In the genomic region with DNA sequence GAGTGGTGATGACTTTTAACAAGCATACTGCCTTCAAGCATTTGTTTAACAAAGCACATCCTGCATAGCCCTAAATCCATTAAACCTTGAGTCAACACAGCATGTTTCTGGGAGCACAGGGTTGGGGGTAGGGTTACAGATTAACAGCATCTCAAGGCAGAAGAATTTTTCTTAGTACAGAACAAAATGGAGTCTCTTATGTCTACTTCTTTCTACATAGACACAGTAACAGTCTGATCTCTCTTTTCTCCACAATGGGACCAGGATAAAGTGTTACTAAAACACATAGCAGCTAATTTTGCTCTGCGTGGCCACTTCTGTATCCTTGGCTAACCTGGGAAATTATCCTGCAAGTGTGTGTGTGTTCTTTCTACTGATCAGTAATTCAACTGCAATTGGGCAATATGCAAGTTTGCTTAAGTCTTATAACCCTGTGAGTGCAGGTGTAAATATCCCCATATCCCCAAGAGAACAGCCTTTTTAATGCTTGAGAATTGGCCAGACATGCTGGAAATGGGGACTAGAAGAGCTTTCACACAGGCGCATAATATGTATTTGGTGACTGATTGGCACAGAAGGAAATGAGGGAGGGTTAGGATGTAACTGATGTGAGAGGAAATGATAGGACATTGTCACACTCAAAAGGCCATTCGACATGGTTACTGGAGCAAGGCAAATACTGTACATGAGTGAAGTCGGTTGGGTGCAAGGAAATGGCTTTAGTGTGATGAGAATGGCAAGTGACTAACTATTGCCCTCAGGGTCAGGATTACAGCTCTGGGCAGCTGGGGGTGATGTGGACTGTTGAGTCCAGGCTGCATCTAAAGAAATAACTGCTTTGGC, we compare ENCODE assay signal across 1 cellular context.
TF ChIP-seq lines count a peak whose summit lies in the region.

No MANE protein-coding gene starts in this region.

TF ChIP-seq in H1, 55 proteins besides CTCF, POLR2A, EP300 and RAD21:
- no peak for TF ChIP-seq HDAC6 (IDR thresholded peaks at IDR 0.05; ENCODE audit: low read depth, low read length)
- TF ChIP-seq TAF1 (IDR thresholded peaks at IDR 0.05; ENCODE audit: low read depth, low read length), result no peak
- TF ChIP-seq TEAD4 (IDR thresholded peaks at IDR 0.05; ENCODE audit: low read depth, low read length), result no peak
- no peak for TF ChIP-seq BACH1 (IDR thresholded peaks at IDR 0.05; ENCODE audit: low read length)
- no peak for TF ChIP-seq SIX5 (IDR thresholded peaks at IDR 0.05; ENCODE audit: low read depth, low read length)
- TF ChIP-seq HDAC2 (IDR thresholded peaks at IDR 0.05; ENCODE audit: borderline replicate concordance in 1 of 2, low read depth in 2 of 2, low read length in 2 of 2), result no peak
- no peak for TF ChIP-seq CHD2 (IDR thresholded peaks at IDR 0.05; ENCODE audit: low read length)
- TF ChIP-seq SRF (IDR thresholded peaks at IDR 0.05; ENCODE audit: low read depth, low read length), result no peak
- no peak for TF ChIP-seq SP4 (IDR thresholded peaks at IDR 0.05; ENCODE audit: low read length)
- no peak for TF ChIP-seq JUND (IDR thresholded peaks at IDR 0.05; ENCODE audit: low read length)
- TF ChIP-seq RXRA (IDR thresholded peaks at IDR 0.05; ENCODE audit: insufficient read depth, low read depth, low read length), result no peak
